ENCODE assay signal across 1 cellular context in genomic region chr1:8878448-8879347, GRCh38.
TF ChIP-seq lines count a peak whose summit lies in the region.

ENO1 (minus strand) TSS chr1:8878686; CDS start chr1:8874908, 3,778 bp downstream.

TF ChIP-seq in K562, 482 proteins besides CTCF, POLR2A, EP300 and RAD21 (continued from another document and continues in another):
- TF ChIP-seq STAT6 (CRISPR knock-in tag; IDR thresholded peaks at IDR 0.05), result no peak; the same call in 1 of the 2 replicates
- no peak for TF ChIP-seq ELK3 (CRISPR knock-in tag; IDR thresholded peaks at IDR 0.05)
- no peak for TF ChIP-seq RFX5 (IDR thresholded peaks at IDR 0.05; ENCODE audit: low read depth, low read length)
- no peak for TF ChIP-seq THRA (IDR thresholded peaks at IDR 0.05)
- peak; percentile 80 for TF ChIP-seq GTF2B (IDR thresholded peaks at IDR 0.05; ENCODE audit: extremely low read depth, insufficient read length)
- TF ChIP-seq ZNF785 (CRISPR knock-in tag; IDR thresholded peaks at IDR 0.05), result no peak
- TF ChIP-seq NCOA4 (IDR thresholded peaks at IDR 0.05; ENCODE audit: partially characterized antibody), result no peak
- 0 out of 2 replicates have a peak, but pooled peaks have one; percentile 18 for TF ChIP-seq JUNB (CRISPR knock-in tag; conservative IDR thresholded peaks at IDR 0.05)
- peak; percentile 78; the same call in 1 of the 2 replicates for TF ChIP-seq PHF8 (IDR thresholded peaks at IDR 0.05; ENCODE audit: borderline replicate concordance, low read length)
- TF ChIP-seq TEAD2 (tag; IDR thresholded peaks at IDR 0.05), result no peak
- no peak for TF ChIP-seq CHAMP1 (IDR thresholded peaks at IDR 0.05)
- peak; percentile 53 for TF ChIP-seq STAG1 (CRISPR knock-in tag; IDR thresholded peaks at IDR 0.05; ENCODE audit: borderline replicate concordance)
- TF ChIP-seq FOXA3 (CRISPR knock-in tag; conservative IDR thresholded peaks at IDR 0.05 in 1 of 2, IDR thresholded peaks at IDR 0.05 in 1 of 2), result peak in 1 of 2 experiments; percentile 93; a peak in 2 of 4 replicates
- TF ChIP-seq ZNF584 (CRISPR knock-in tag; IDR thresholded peaks at IDR 0.05; ENCODE audit: low read depth), result peak; percentile 72; the same call in 1 of the 2 replicates
- TF ChIP-seq IFI16 (CRISPR knock-in tag; IDR thresholded peaks at IDR 0.05), result no peak
- TF ChIP-seq ZNF263 (CRISPR knock-in tag; IDR thresholded peaks at IDR 0.05; ENCODE audit: borderline replicate concordance), result peak; percentile 89
- peak; percentile 99 for TF ChIP-seq RERE (CRISPR knock-in tag; IDR thresholded peaks at IDR 0.05; ENCODE audit: borderline replicate concordance)
- no peak for TF ChIP-seq RBM17 (IDR thresholded peaks at IDR 0.05; ENCODE audit: borderline replicate concordance, low read depth, low read length)
- peak; percentile 95 for TF ChIP-seq POLR2H (tag; IDR thresholded peaks at IDR 0.05; ENCODE audit: low read depth)
- peak; percentile 84; the same call in 1 of the 2 replicates for TF ChIP-seq THAP7 (CRISPR knock-in tag; IDR thresholded peaks at IDR 0.05)
- TF ChIP-seq SP2 (IDR thresholded peaks at IDR 0.05; ENCODE audit: extremely low read depth, low read depth, low read length, poor library complexity, severe bottlenecking), result peak; percentile 91
- TF ChIP-seq MTF1 (CRISPR knock-in tag; IDR thresholded peaks at IDR 0.05; ENCODE audit: borderline replicate concordance), result no peak
- TF ChIP-seq ZNF140 (CRISPR knock-in tag; IDR thresholded peaks at IDR 0.05), result no peak
- peak; percentile 86 for TF ChIP-seq ZBTB17 (CRISPR knock-in tag; IDR thresholded peaks at IDR 0.05)
- peak; percentile 74; the same call in 1 of the 2 replicates for TF ChIP-seq SMAD3 (CRISPR knock-in tag; conservative IDR thresholded peaks at IDR 0.05)
- TF ChIP-seq NFYB (IDR thresholded peaks at IDR 0.05; ENCODE audit: extremely low read depth, insufficient read length), result peak; percentile 98
- TF ChIP-seq U2AF2 (optimal IDR thresholded peaks at IDR 0.05; ENCODE audit: low read depth, low read length), result no peak
- no peak; the same call in 1 of the 2 replicates for TF ChIP-seq NR1H2 (CRISPR knock-in tag; IDR thresholded peaks at IDR 0.05)
- peak; percentile 89 for TF ChIP-seq GABPB1 (CRISPR knock-in tag; IDR thresholded peaks at IDR 0.05)
- TF ChIP-seq MITF (IDR thresholded peaks at IDR 0.05), result 0 out of 2 replicates have a peak, but pooled peaks have one; percentile 11
